ENCODE assay signal across 1 cellular context in genomic region chr1:1430114-1430982, GRCh38.
TF ChIP-seq lines count a peak whose summit lies in the region.

No MANE protein-coding gene starts in this region.

TF ChIP-seq in HepG2, 621 proteins besides CTCF, POLR2A, EP300 and RAD21 (continued from another document and continues in another):
- TF ChIP-seq ZFP91 (CRISPR knock-in tag; IDR thresholded peaks at IDR 0.05; ENCODE audit: borderline replicate concordance) (peak; percentile 78; the same call in 1 of the 2 replicates), E2F5 (CRISPR knock-in tag; conservative IDR thresholded peaks at IDR 0.05) (no peak), NONO (IDR thresholded peaks at IDR 0.05) (no peak), NONO (CRISPR knock-in tag; conservative IDR thresholded peaks at IDR 0.05) (peak; percentile 67), GABPA (IDR thresholded peaks at IDR 0.05; ENCODE audit: low read depth, low read length) (no peak), GABPA (CRISPR knock-in tag; IDR thresholded peaks at IDR 0.05; ENCODE audit: low read depth) (peak; percentile 26; the same call in 1 of the 2 replicates), ZNF350 (CRISPR knock-in tag; IDR thresholded peaks at IDR 0.05; ENCODE audit: borderline replicate concordance, low read depth) (0 out of 2 replicates have a peak, but pooled peaks have one; percentile 46), ZNF724P (CRISPR knock-in tag; IDR thresholded peaks at IDR 0.05; ENCODE audit: borderline replicate concordance) (peak; percentile 47; the same call in 1 of the 2 replicates), ZNF383 (CRISPR knock-in tag; IDR thresholded peaks at IDR 0.05; ENCODE audit: borderline replicate concordance) (no peak), PBX2 (CRISPR knock-in tag; IDR thresholded peaks at IDR 0.05) (no peak), ZNF136 (CRISPR knock-in tag; IDR thresholded peaks at IDR 0.05; ENCODE audit: low read depth) (0 out of 2 replicates have a peak, but pooled peaks have one; percentile 58), AKAP8 (CRISPR knock-in tag; IDR thresholded peaks at IDR 0.05) (peak; percentile 98), JUND (CRISPR knock-in tag; IDR thresholded peaks at IDR 0.05) (peak; percentile 30; the same call in 1 of the 2 replicates), KLF16 (CRISPR knock-in tag; IDR thresholded peaks at IDR 0.05) (no peak), HDAC2 (CRISPR knock-in tag; IDR thresholded peaks at IDR 0.05) (peak; percentile 8; the same call in 1 of the 2 replicates), POLR2AphosphoS5 (IDR thresholded peaks at IDR 0.05; ENCODE audit: low read depth, low read length) (peak; percentile 29; the same call in 1 of the 2 replicates), POLR2G (IDR thresholded peaks at IDR 0.05; ENCODE audit: low read depth, low read length) (peak; percentile 81), ZNF564 (CRISPR knock-in tag; IDR thresholded peaks at IDR 0.05) (peak; percentile 85; the same call in 1 of the 2 replicates), ZNF607 (CRISPR knock-in tag; IDR thresholded peaks at IDR 0.05; ENCODE audit: borderline replicate concordance) (peak; percentile 70; the same call in 1 of the 2 replicates), TBX2 (CRISPR knock-in tag; IDR thresholded peaks at IDR 0.05; ENCODE audit: borderline replicate concordance) (peak; percentile 71), ZNF18 (CRISPR knock-in tag; IDR thresholded peaks at IDR 0.05; ENCODE audit: insufficient replicate concordance) (peak; percentile 22), HNF1B (CRISPR knock-in tag; IDR thresholded peaks at IDR 0.05) (peak; percentile 75; the same call in 1 of the 2 replicates), ZNF253 (CRISPR knock-in tag; IDR thresholded peaks at IDR 0.05; ENCODE audit: borderline replicate concordance) (peak; percentile 63; the same call in 1 of the 2 replicates), FOXC1 (CRISPR knock-in tag; IDR thresholded peaks at IDR 0.05; ENCODE audit: borderline replicate concordance) (0 out of 2 replicates have a peak, but pooled peaks have one; percentile 12), ZBED4 (CRISPR knock-in tag; IDR thresholded peaks at IDR 0.05; ENCODE audit: borderline replicate concordance) (0 out of 2 replicates have a peak, but pooled peaks have one; percentile 26), ZNF558 (CRISPR knock-in tag; IDR thresholded peaks at IDR 0.05; ENCODE audit: borderline replicate concordance) (peak; percentile 32; the same call in 1 of the 2 replicates), TGIF2 (CRISPR knock-in tag; IDR thresholded peaks at IDR 0.05) (peak; percentile 51; the same call in 1 of the 2 replicates), ZNF30 (CRISPR knock-in tag; IDR thresholded peaks at IDR 0.05) (no peak), ZNF614 (CRISPR knock-in tag; IDR thresholded peaks at IDR 0.05; ENCODE audit: borderline replicate concordance) (no peak), SP5 (CRISPR knock-in tag; IDR thresholded peaks at IDR 0.05; ENCODE audit: borderline replicate concordance, low read depth) (peak; percentile 71), JUNB (CRISPR knock-in tag; IDR thresholded peaks at IDR 0.05; ENCODE audit: borderline replicate concordance) (no peak), SRSF1 (optimal IDR thresholded peaks at IDR 0.05; ENCODE audit: low read depth, low read length) (peak; percentile 86), TARDBP (CRISPR knock-in tag; IDR thresholded peaks at IDR 0.05) (no peak), PATZ1 (CRISPR knock-in tag; IDR thresholded peaks at IDR 0.05) (peak; percentile 91; the same call in 1 of the 2 replicates), RBFOX2 (IDR thresholded peaks at IDR 0.05; ENCODE audit: low read depth, low read length) (peak; percentile 95), RBM22 (optimal IDR thresholded peaks at IDR 0.05; ENCODE audit: low read length) (peak; percentile 64), SNAPC4 (CRISPR knock-in tag; IDR thresholded peaks at IDR 0.05) (peak; percentile 40; the same call in 1 of the 2 replicates), HMGXB4 (CRISPR knock-in tag; IDR thresholded peaks at IDR 0.05; ENCODE audit: borderline replicate concordance in 1 of 2, low read depth in 1 of 2) (peak in 1 of 2 experiments; percentile 60; a peak in 3 of 4 replicates), HIVEP1 (CRISPR knock-in tag; IDR thresholded peaks at IDR 0.05) (peak; percentile 32)
